Comparison of ENCODE assay signal across 9 cellular contexts in genomic region chr10:96803265-96803664, GRCh38.
"Had no signal": no experiment of that assay in that cellular context is flagged by ENCODE, and none has a peak within 500 bp of the region (broad histone marks: within the 10 kb centered on the region; RNA-seq: fewer than 3 reads in every experiment).

No MANE protein-coding gene starts in this region.

- H3K4me3 ChIP-seq: GM23248, HAP-1, K562 had no signal

- H3K9me3 Mint-ChIP-seq: HFFc6 had no signal

- H3K36me3 ChIP-seq: HAP-1 had no signal

- H3K9ac ChIP-seq: GM23248 had no signal

- H3K4me1 ChIP-seq: HAP-1 had no signal

- ATAC-seq: HCT116, K562 had no signal

- H3K27ac ChIP-seq: GM23248, HL-60 had no signal

- H3K9me3 ChIP-seq: HAP-1 had no signal

- FAIRE-seq: K562 had no signal

- H2AFZ ChIP-seq: GM23248 had no signal

- DNase-seq: GM23248, GOT3, H7, HFFc6, IMR-90 had no signal

- H3K4me3 Mint-ChIP-seq: HFFc6 had no signal

- H3K27ac Mint-ChIP-seq: HFFc6 had no signal
